In genomic region chr11:95108159-95108611, GRCh38 we compare ENCODE assay signal across 9 cellular contexts. TPM values are rescaled to one million over a fixed set of nuclear protein-coding genes. Genes with fewer than 3 reads are reported as not detected.
DNase-seq lines count a peak whose midpoint lies in the region; ATAC-seq, FAIRE-seq and TF ChIP-seq lines count a peak whose summit lies in the region.
"Had no signal": no experiment of that assay in that cellular context is flagged by ENCODE, and none has a peak within 500 bp of the region (broad histone marks: within the 10 kb centered on the region; RNA-seq: fewer than 3 reads in every experiment).

No MANE protein-coding gene starts in this region.

- intact Hi-C loops in K562 (cut with micrococcal nuclease) (no loop called here), natural killer cell (cut with micrococcal nuclease) (no loop called here)

- H3K79me2 ChIP-seq in K562 (ENCODE audit: control insufficient read depth, insufficient read depth, low read length) (no peaks in the 10 kb centered on the region; the same call in 2 of the 3 replicates), hepatocyte (no peaks in the 10 kb centered on the region), smooth muscle cell (ENCODE audit: low read depth) (peaks cover 71% of the 10 kb centered on the region)

- H3K9me2 ChIP-seq in hepatocyte (replicated peaks; ENCODE audit: insufficient read depth), result no peaks in the 10 kb centered on the region

- no peaks in the 10 kb centered on the region for H3K36me3 Mint-ChIP-seq in natural killer cell

- peaks cover 20% of the 10 kb centered on the region for H3K4me1 Mint-ChIP-seq in stimulated activated naive CD8-positive, alpha-beta T cell treated with anti-CD3 and anti-CD28 coated beads, Interleukin-15, amount 100 ng/mL, for 72 hours
- peaks cover 16 to 38% of the 10 kb centered on the region in 2 donors for H3K4me1 Mint-ChIP-seq in natural killer cell

- peaks cover 3% of the 10 kb centered on the region; the same call in 2 of the 3 replicates for H3K36me3 ChIP-seq in K562 (ENCODE audit: control insufficient read depth, insufficient read depth, low read length)
- no peaks in the 10 kb centered on the region for H3K36me3 ChIP-seq in hepatocyte (replicated peaks; ENCODE audit: insufficient read depth, low read depth)
- H3K36me3 ChIP-seq in smooth muscle cell (ENCODE audit: low read depth), result no peaks in the 10 kb centered on the region

- no peak for FAIRE-seq in K562 (lab: Jason Lieb, UNC)

- H3K9ac ChIP-seq in K562 (ENCODE audit: insufficient read depth in 1 of 2, low read depth in 2 of 2, low read length in 2 of 2), result peak overlapping the region; percentile 78 to 82; a peak in 3 of 4 replicates
- peak overlapping the region; percentile 75 for H3K9ac ChIP-seq in smooth muscle cell (ENCODE audit: low read depth)

- H3K27ac ChIP-seq in K562 (ENCODE audit: extremely low read depth, low read depth, low read length), result peak overlapping the region; percentile 88
- H3K27ac ChIP-seq in hepatocyte, result peak overlapping the region; percentile 79
- peak overlapping the region; percentile 93 for H3K27ac ChIP-seq in smooth muscle cell (ENCODE audit: low read depth)

- H3K4me3 Mint-ChIP-seq in stimulated activated naive CD8-positive, alpha-beta T cell treated with anti-CD3 and anti-CD28 coated beads, Interleukin-15, amount 100 ng/mL, for 72 hours, result no peak overlapping the region
- H3K4me3 Mint-ChIP-seq in natural killer cell, result no peak overlapping the region

- TF ChIP-seq EP300 in K562 (IDR thresholded peaks at IDR 0.05; ENCODE audit: low read length), result no peak

- no peaks in the 10 kb centered on the region for H3K9me1 ChIP-seq in K562 (ENCODE audit: control insufficient read depth, insufficient read depth, low read length)

- DNase-seq in H4 (ENCODE audit: low spot score) (peak; percentile 42), K562 (ENCODE audit: extremely low read depth in 1 of 4, low spot score in 3 of 4) (peak in 1 of 4 experiments; percentile 41), hepatocyte (ENCODE audit: low spot score) (peak; percentile 41), smooth muscle cell (lab: John Stamatoyannopoulos, UW; ENCODE audit: unreplicated experiment) (no peak), natural killer cell (no peak)
- no peak for DNase-seq in activated CD8-positive, alpha-beta memory T cell treated with anti-CD3 and anti-CD28 coated beads, Interleukin-2, amount 50 U/mL, for 4 hours
- DNase-seq in stimulated activated naive CD8-positive, alpha-beta T cell treated with anti-CD3 and anti-CD28 coated beads, Interleukin-15, amount 100 ng/mL, for 72 hours, result no peak

- H3K4me2 ChIP-seq in K562 (ENCODE audit: insufficient read depth, low read length), result peak overlapping the region; percentile 78
- peak overlapping the region; percentile 61 for H3K4me2 ChIP-seq in hepatocyte
- peak overlapping the region; percentile 79 for H3K4me2 ChIP-seq in smooth muscle cell

- H3K27me3 ChIP-seq in K562 (ENCODE audit: control insufficient read depth in 2 of 2, insufficient read depth in 2 of 2, low read length in 2 of 2), result no peaks in the 10 kb centered on the region
- no peaks in the 10 kb centered on the region for H3K27me3 ChIP-seq in hepatocyte
- H3K27me3 ChIP-seq in smooth muscle cell (ENCODE audit: low read depth), result no peaks in the 10 kb centered on the region

- H4K20me1 ChIP-seq in K562 (replicated peaks; ENCODE audit: control insufficient read depth, insufficient read depth, low read length), result 0 out of 2 replicates have a peak, but pooled peaks cover 5% of the 10 kb centered on the region
- no peaks in the 10 kb centered on the region for H4K20me1 ChIP-seq in hepatocyte (ENCODE audit: insufficient read depth, poor library complexity, severe bottlenecking)
- H4K20me1 ChIP-seq in smooth muscle cell (ENCODE audit: low read depth), result peaks cover 10% of the 10 kb centered on the region

- H3K27me3 Mint-ChIP-seq in stimulated activated naive CD8-positive, alpha-beta T cell treated with anti-CD3 and anti-CD28 coated beads, Interleukin-15, amount 100 ng/mL, for 72 hours, result no peaks in the 10 kb centered on the region
- no peaks in the 10 kb centered on the region for H3K27me3 Mint-ChIP-seq in natural killer cell (ENCODE audit: low read depth in 2 of 2)

- BruUV-seq in K562 (replicated peaks; lab: Mats Ljungman, UMichigan), result no TSS peak

- ATAC-seq in K562 (peak; percentile 10), GM19328 (IDR thresholded peaks at IDR 0.05; ENCODE audit: unreplicated experiment) (no peak), natural killer cell (no peak)
- no peak for ATAC-seq in stimulated activated naive CD8-positive, alpha-beta T cell treated with anti-CD3 and anti-CD28 coated beads, Interleukin-15, amount 100 ng/mL, for 72 hours

- 19% methylated on average over 9 of the region's 9 CpGs for WGBS in K562 (ENCODE audit: insufficient coverage, low coverage, missing lambda C conversion rate)
- WGBS in hepatocyte (ENCODE audit: low lambda C conversion rate, missing lambda C conversion rate), result 60% methylated on average over 9 of the region's 9 CpGs
- WGBS in smooth muscle cell (ENCODE audit: low lambda C conversion rate), result 24% methylated on average over 9 of the region's 9 CpGs

- H3K4me3 ChIP-seq in K562 (no peak overlapping the region; the same call in 1 of the 2 replicates), hepatocyte (no peak overlapping the region), smooth muscle cell (peak overlapping the region; percentile 14)

- in situ Hi-C loops in K562 (cut with MboI), result no loop called here

- peaks cover 40% of the 10 kb centered on the region for H3F3A ChIP-seq in smooth muscle cell (ENCODE audit: low read depth)

- TF ChIP-seq CTCF in K562 (IDR thresholded peaks at IDR 0.05 in 2 of 3, conservative IDR thresholded peaks at IDR 0.05 in 1 of 3; ENCODE audit: insufficient read depth in 2 of 3, low read depth in 1 of 3, low read length in 3 of 3), result no peak
- TF ChIP-seq CTCF in hepatocyte (IDR thresholded peaks at IDR 0.05; ENCODE audit: poor library complexity), result no peak
- TF ChIP-seq CTCF in smooth muscle cell (IDR thresholded peaks at IDR 0.05; ENCODE audit: borderline replicate concordance, insufficient read depth, poor library complexity, severe bottlenecking), result no peak
- no peak for TF ChIP-seq CTCF in natural killer cell (IDR thresholded peaks at IDR 0.05)

- H2AFZ ChIP-seq in K562 (ENCODE audit: low read depth, low read length) (peak overlapping the region; percentile 96), hepatocyte (peak overlapping the region; percentile 32), smooth muscle cell (ENCODE audit: low read depth) (no peak overlapping the region)

- CTCF ChIA-PET in K562 (lab: Yijun Ruan, JAX; ENCODE audit: low intra/inter-chr PET ratio), result no interaction called here

- no peaks in the 10 kb centered on the region for H3K9me3 Mint-ChIP-seq in stimulated activated naive CD8-positive, alpha-beta T cell treated with anti-CD3 and anti-CD28 coated beads, Interleukin-15, amount 100 ng/mL, for 72 hours
- H3K9me3 Mint-ChIP-seq in natural killer cell, result no peaks in the 10 kb centered on the region

- H3K4me1 ChIP-seq in K562 (replicated peaks in 1 of 2; ENCODE audit: control insufficient read depth in 2 of 2, insufficient read depth in 2 of 2, low read length in 2 of 2), result peaks cover 20 to 56% of the 10 kb centered on the region in 2 experiments
- H3K4me1 ChIP-seq in hepatocyte (ENCODE audit: insufficient read depth), result peaks cover 14% of the 10 kb centered on the region
- H3K4me1 ChIP-seq in smooth muscle cell (ENCODE audit: low read depth), result peaks cover 32% of the 10 kb centered on the region

- no peak overlapping the region for H3K27ac Mint-ChIP-seq in stimulated activated naive CD8-positive, alpha-beta T cell treated with anti-CD3 and anti-CD28 coated beads, Interleukin-15, amount 100 ng/mL, for 72 hours
- H3K27ac Mint-ChIP-seq in natural killer cell, result no peak overlapping the region

- no peak for TF ChIP-seq RAD21 in K562 (CRISPR knock-in tag; conservative IDR thresholded peaks at IDR 0.05 in 1 of 2, IDR thresholded peaks at IDR 0.05 in 1 of 2)

- H3K9me3 ChIP-seq in K562 (replicated peaks; ENCODE audit: control insufficient read depth, insufficient read depth, low read depth, low read length) (no peaks in the 10 kb centered on the region), hepatocyte (ENCODE audit: low read depth) (no peaks in the 10 kb centered on the region), smooth muscle cell (replicated peaks; ENCODE audit: low read depth) (no peaks in the 10 kb centered on the region)

- POLR2A ChIA-PET in K562 (lab: Yijun Ruan, JAX), result interaction anchor here (0.7 to 2.7 kb wide), 14 partner anchors 9 to 607 kb away, joined by 3 to 12 read pairs (median 4); no protein-coding TSS in a partner anchor

- no peak for TF ChIP-seq POLR2A in K562 (conservative IDR thresholded peaks at IDR 0.05)

RNA-seq across cellular contexts. Expression of gene ENDOD1, which starts 18.5 kb away (rescaled TPM):
- 3.6 and 4.0 TPM in 2 replicates for total RNA-seq in H4 (2014; rRNA removed; shearing (Covaris generic))
- 11.0 and 14.5 TPM in 2 replicates for total RNA-seq in K562 (2011; cell fraction: chromatin; rRNA removed; ENCODE audit: low replicate concordance)
- 14.3 and 16.5 TPM in 2 replicates for total RNA-seq in K562 (2011; cell fraction: nucleolus; rRNA removed)
- total RNA-seq in K562 (2011; cell fraction: nucleoplasm; rRNA removed), result 18.3 and 21.3 TPM in 2 replicates
- total RNA-seq in K562 (2014; rRNA removed), result 9.8 and 10.3 TPM in 2 replicates
- total RNA-seq in K562 (2014; rRNA removed; fragmentation: Illumina TruSeq; extraction: Trizol), result 11.8 and 12.2 TPM in 2 replicates
- total RNA-seq in K562 (2015; rRNA removed; fragmentation: Illumina TruSeq; extraction: Trizol), result 8.3 and 8.4 TPM in 2 replicates
- total RNA-seq in K562 (2021), result 9.7 and 10.5 TPM in 2 replicates
- polyA plus RNA-seq in K562 (2011; rRNA removed), result 9.4 and 10.3 TPM in 2 replicates
- polyA plus RNA-seq in K562 (2011; cell fraction: cytosol; rRNA removed), result 5.9 and 8.7 TPM in 2 replicates
- polyA plus RNA-seq in K562 (2011; cell fraction: nucleus; rRNA removed), result 5.8 and 9.7 TPM in 2 replicates
- polyA plus RNA-seq in K562 (2012), result 7.6 and 8.2 TPM in 2 replicates
- 8.1 and 9.3 TPM in 2 replicates for polyA plus RNA-seq in K562 (2014; fragmentation: Illumina TruSeq; extraction: Trizol)
- polyA plus RNA-seq in K562 (2014; fragmentation: Nextera tagmentation; extraction: Ambion mirVana), result 1 to 10 TPM; 4.2 to 4.4 TPM
- polyA plus RNA-seq in K562 (2014; rRNA removed), result 5.1 and 5.2 TPM in 2 replicates
- polyA minus RNA-seq in K562 (2011; rRNA and poly(A)+ RNA removed), result 16.0 and 20.7 TPM in 2 replicates
- polyA minus RNA-seq in K562 (2011; cell fraction: cytosol; rRNA and poly(A)+ RNA removed), result 8.1 and 8.5 TPM in 2 replicates
- 6.1 and 14.1 TPM in 2 replicates for polyA minus RNA-seq in K562 (2011; cell fraction: nucleus; rRNA and poly(A)+ RNA removed)
- 26.6 and 27.6 TPM in 2 replicates for total RNA-seq in hepatocyte
- polyA plus RNA-seq in hepatocyte, result 8.8 and 10.4 TPM in 2 replicates
- 124 and 125 TPM in 2 replicates for total RNA-seq in smooth muscle cell
- polyA plus RNA-seq in smooth muscle cell, result 44.8 and 46.7 TPM in 2 replicates
- 10 to 100 TPM; 10.1 to 15.5 (median 14.0) TPM for total RNA-seq in natural killer cell

RNA-seq across cellular contexts. Expression of gene SRSF8, which starts 41.5 kb away (rescaled TPM):
- 8.0 and 24.2 TPM in 2 replicates for total RNA-seq in H4 (2014; rRNA removed; shearing (Covaris generic))
- 18.0 and 21.3 TPM in 2 replicates for total RNA-seq in K562 (2011; cell fraction: chromatin; rRNA removed; ENCODE audit: low replicate concordance)
- total RNA-seq in K562 (2011; cell fraction: nucleolus; rRNA removed), result 14.9 and 15.5 TPM in 2 replicates
- total RNA-seq in K562 (2011; cell fraction: nucleoplasm; rRNA removed), result 18.6 and 27.9 TPM in 2 replicates
- total RNA-seq in K562 (2014; rRNA removed) (15.1 and 18.0 TPM in 2 replicates), K562 (2014; rRNA removed; fragmentation: Illumina TruSeq; extraction: Trizol) (27.9 and 32.6 TPM in 2 replicates), K562 (2015; rRNA removed; fragmentation: Illumina TruSeq; extraction: Trizol) (22.2 and 24.9 TPM in 2 replicates), K562 (2021) (43.9 and 44.4 TPM in 2 replicates), hepatocyte (31.2 and 52.0 TPM in 2 replicates), smooth muscle cell (39.9 and 43.5 TPM in 2 replicates), natural killer cell (10 to 100 TPM; 40.0 to 51.8 (median 43.0) TPM)
- polyA plus RNA-seq in K562 (2011; rRNA removed) (50.4 and 53.4 TPM in 2 replicates), K562 (2014; fragmentation: Illumina TruSeq; extraction: Trizol) (41.1 and 42.8 TPM in 2 replicates), K562 (2014; fragmentation: Nextera tagmentation; extraction: Ambion mirVana) (10 to 100 TPM; 23.5 to 24.1 TPM), K562 (2014; rRNA removed) (37.1 and 42.8 TPM in 2 replicates), hepatocyte (43.0 and 48.2 TPM in 2 replicates), smooth muscle cell (40.5 and 50.6 TPM in 2 replicates)
- polyA plus RNA-seq in K562 (2011; cell fraction: cytosol; rRNA removed), result 42.0 and 46.4 TPM in 2 replicates
- 19.6 and 35.2 TPM in 2 replicates for polyA plus RNA-seq in K562 (2011; cell fraction: nucleus; rRNA removed)
- polyA plus RNA-seq in K562 (2012), result 34.9 and 41.9 TPM in 2 replicates
- polyA minus RNA-seq in K562 (2011; rRNA and poly(A)+ RNA removed), result 27.0 and 28.4 TPM in 2 replicates
- 8.5 and 21.3 TPM in 2 replicates for polyA minus RNA-seq in K562 (2011; cell fraction: cytosol; rRNA and poly(A)+ RNA removed)
- polyA minus RNA-seq in K562 (2011; cell fraction: nucleus; rRNA and poly(A)+ RNA removed), result 8.3 and 14.8 TPM in 2 replicates

RNA-seq across cellular contexts. Expression of gene KDM4F, which starts 59.0 kb away (rescaled TPM):
- total RNA-seq in H4 (2014; rRNA removed; shearing (Covaris generic)), result not detected in 2 replicates
- not detected in 2 replicates for total RNA-seq in K562 (2011; cell fraction: chromatin; rRNA removed; ENCODE audit: low replicate concordance)
- not detected in 2 replicates for total RNA-seq in K562 (2011; cell fraction: nucleolus; rRNA removed)
- not detected in 2 replicates for total RNA-seq in K562 (2011; cell fraction: nucleoplasm; rRNA removed)
- total RNA-seq in K562 (2014; rRNA removed), result not detected in 2 replicates
- total RNA-seq in K562 (2014; rRNA removed; fragmentation: Illumina TruSeq; extraction: Trizol), result not detected in 2 replicates
- not detected in 2 replicates for total RNA-seq in K562 (2015; rRNA removed; fragmentation: Illumina TruSeq; extraction: Trizol)
- total RNA-seq in K562 (2021), result not detected in 2 replicates
- not detected in 2 replicates for polyA plus RNA-seq in K562 (2011; rRNA removed)
- polyA plus RNA-seq in K562 (2011; cell fraction: cytosol; rRNA removed), result not detected in 2 replicates
- not detected in 2 replicates for polyA plus RNA-seq in K562 (2011; cell fraction: nucleus; rRNA removed)
- not detected in 2 replicates for polyA plus RNA-seq in K562 (2012)
- not detected in 2 replicates for polyA plus RNA-seq in K562 (2014; fragmentation: Illumina TruSeq; extraction: Trizol)
- not detected for polyA plus RNA-seq in K562 (2014; fragmentation: Nextera tagmentation; extraction: Ambion mirVana)
- polyA plus RNA-seq in K562 (2014; rRNA removed), result not detected in 2 replicates
- polyA minus RNA-seq in K562 (2011; rRNA and poly(A)+ RNA removed), result not detected in 2 replicates
- polyA minus RNA-seq in K562 (2011; cell fraction: cytosol; rRNA and poly(A)+ RNA removed), result not detected in 2 replicates
- polyA minus RNA-seq in K562 (2011; cell fraction: nucleus; rRNA and poly(A)+ RNA removed), result not detected in 2 replicates
- not detected in 2 replicates for total RNA-seq in hepatocyte
- polyA plus RNA-seq in hepatocyte, result not detected in 2 replicates
- not detected in 2 replicates for total RNA-seq in smooth muscle cell
- polyA plus RNA-seq in smooth muscle cell, result not detected in 2 replicates
- not detected for total RNA-seq in natural killer cell
- total RNA-seq: subcutaneous adipose tissue had no signal

Comparison
In these comparisons a context has a peak if more than half of its experiments do, and no peak if none do; other contexts are left out.
1. DNase-seq: peak in H4 (single experiment) and hepatocyte (single experiment); none in smooth muscle cell (single experiment), activated CD8-positive, alpha-beta memory T cell treated with anti-CD3 and anti-CD28 coated beads, Interleukin-2, amount 50 U/mL, for 4 hours (single experiment), stimulated activated naive CD8-positive, alpha-beta T cell treated with anti-CD3 and anti-CD28 coated beads, Interleukin-15, amount 100 ng/mL, for 72 hours (0 of 2) and natural killer cell (single experiment).
2. Peak in every context shown above with its lines, with median percentiles within 50 percentile points of each other: H3K27ac ChIP-seq and H3K4me2 ChIP-seq.